Comparison of ENCODE assay signal across 20 cellular contexts in the genomic region with DNA sequence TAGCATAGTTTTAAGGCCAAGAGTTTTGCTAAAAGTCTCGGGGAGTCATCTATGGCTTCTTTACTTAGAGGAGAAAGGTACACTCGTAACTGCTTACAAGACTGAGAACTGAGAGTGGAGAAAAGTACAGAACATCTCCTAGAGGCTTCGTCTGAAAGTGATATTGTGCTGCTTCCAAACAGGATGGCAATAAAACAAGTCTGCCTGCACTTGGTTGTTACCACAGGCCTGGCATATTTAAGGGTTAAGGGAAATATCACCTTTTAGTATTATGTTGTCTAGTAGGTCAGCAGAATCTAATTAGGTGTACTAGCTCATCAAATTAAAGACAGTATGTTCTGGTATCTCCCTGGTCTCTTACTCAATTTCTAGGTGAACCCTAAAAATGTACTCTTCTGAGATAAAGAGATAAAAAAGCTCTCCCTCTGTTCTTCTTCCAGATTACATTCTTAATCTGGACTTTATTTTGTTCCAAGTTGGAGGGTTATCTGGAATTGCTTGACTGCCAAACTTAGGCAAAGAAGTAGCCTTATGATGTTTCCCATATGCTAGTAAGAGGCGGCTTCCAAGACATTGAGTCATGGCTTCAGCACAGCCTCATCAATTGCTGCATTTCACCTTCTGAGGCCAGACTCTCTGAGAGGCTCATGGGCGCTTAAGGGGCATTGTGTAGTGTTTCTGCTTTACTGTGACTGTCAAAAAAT.
A peak's percentile ranks its signal among the peaks of the same experiment; 100 is the strongest.
DNase-seq lines count a peak whose midpoint lies in the region; ATAC-seq, FAIRE-seq and TF ChIP-seq lines count a peak whose summit lies in the region.
"Had no signal": no experiment of that assay in that cellular context is flagged by ENCODE, and none has a peak within 500 bp of the region (broad histone marks: within the 10 kb centered on the region; RNA-seq: fewer than 3 reads in every experiment).

No MANE protein-coding gene starts in this region.

- no peaks in the 10 kb centered on the region for H3K27me3 ChIP-seq in small intestine (ENCODE audit: control insufficient read depth in 2 of 2, insufficient read depth in 2 of 2, low read length in 2 of 2)
- H3K27me3 ChIP-seq: body of pancreas, vagina had no signal

- no peaks in the 10 kb centered on the region for H3K4me1 Mint-ChIP-seq in activated T-cell treated with anti-CD3 and anti-CD28 coated beads, Interleukin-2, amount 50 U/mL, for 24 hours (ENCODE audit: low read depth)
- H3K4me1 Mint-ChIP-seq: naive thymus-derived CD8-positive, alpha-beta T cell had no signal

- POLR2A ChIA-PET in AG04449 (lab: Yijun Ruan, JAX) = no interaction called here

- H3K4me3 ChIP-seq in AG04449 (ENCODE audit: low read depth, low read length) = no peak overlapping the region
- H3K4me3 ChIP-seq in HFF-Myc (replicated peaks; ENCODE audit: low read depth, low read length) = no peak overlapping the region
- H3K4me3 ChIP-seq in cardiac fibroblast (replicated peaks in 1 of 2; ENCODE audit: low read depth in 2 of 2, low read length in 2 of 2) = no peak overlapping the region
- H3K4me3 ChIP-seq in small intestine (ENCODE audit: low read depth in 1 of 2, low read length in 2 of 2) = no peak overlapping the region
- H3K4me3 ChIP-seq: body of pancreas, HAP-1, prostate gland, vagina had no signal

- H3K27ac ChIP-seq in small intestine (ENCODE audit: low read depth in 1 of 2, low read length in 1 of 2) = no peak overlapping the region
- H3K27ac ChIP-seq: body of pancreas, prostate gland, vagina had no signal

- H3K4me1 ChIP-seq in small intestine (ENCODE audit: control insufficient read depth in 2 of 2, insufficient read depth in 1 of 2, low read depth in 1 of 2, low read length in 1 of 2) = no peaks in the 10 kb centered on the region
- H3K4me1 ChIP-seq: body of pancreas, Caco-2, HAP-1, prostate gland, vagina had no signal

- no peaks in the 10 kb centered on the region for H3K36me3 Mint-ChIP-seq in activated T-cell treated with anti-CD3 and anti-CD28 coated beads, Interleukin-2, amount 50 U/mL, for 24 hours (ENCODE audit: low read depth)
- H3K36me3 Mint-ChIP-seq: naive thymus-derived CD8-positive, alpha-beta T cell had no signal

- no peaks in the 10 kb centered on the region for H3K9me3 ChIP-seq in small intestine (ENCODE audit: control insufficient read depth, low read depth)
- H3K9me3 ChIP-seq: body of pancreas, Caco-2, HAP-1, prostate gland, vagina had no signal

- no peak for FAIRE-seq in small intestine (lab: Jason Lieb, UNC)

- WGBS in small intestine, 3 donors = 51 to 65% (median 57%) methylated on average over 5 of the region's 5 CpGs

- no peaks in the 10 kb centered on the region for H3K9me3 Mint-ChIP-seq in activated T-cell treated with anti-CD3 and anti-CD28 coated beads, Interleukin-2, amount 50 U/mL, for 24 hours

- DNase-seq in AG04449 (ENCODE audit: low read depth, low spot score) (peak; percentile 17), HFF-Myc (ENCODE audit: extremely low read depth, low read depth) (peak; percentile 15), cardiac fibroblast (ENCODE audit: low read depth in 2 of 2) (peak; percentile 18 to 79), islet precursor cell (peak; percentile 73), Ammon's horn (ENCODE audit: low spot score) (no peak), small intestine (no peak)
- DNase-seq in activated T-cell treated with anti-CD3 and anti-CD28 coated beads, Interleukin-2, amount 50 U/mL, for 24 hours = no peak
- DNase-seq: activated CD8-positive, alpha-beta memory T cell treated with anti-CD3 and anti-CD28 coated beads, Interleukin-2, amount 50 U/mL, for 4 hours; activated naive CD4-positive, alpha-beta T cell; Caco-2; GF-D8; naive thymus-derived CD8-positive, alpha-beta T cell; NCI-H69; PC-3 had no signal

- TF ChIP-seq CTCF in AG04449 (IDR thresholded peaks at IDR 0.05; ENCODE audit: insufficient read depth, low read length, missing control alignments) (no peak), HFF-Myc (IDR thresholded peaks at IDR 0.05; ENCODE audit: low read depth, low read length, missing control alignments) (no peak), cardiac fibroblast (IDR thresholded peaks at IDR 0.05; ENCODE audit: low read depth, low read length) (no peak)

- no peak for ATAC-seq in HG02623 (IDR thresholded peaks at IDR 0.05; ENCODE audit: unreplicated experiment)
- ATAC-seq: body of pancreas; esophagus mucosa; naive thymus-derived CD8-positive, alpha-beta T cell; PC-3 had no signal

- H3K4me3 Mint-ChIP-seq in activated T-cell treated with anti-CD3 and anti-CD28 coated beads, Interleukin-2, amount 50 U/mL, for 24 hours = no peak overlapping the region
- H3K4me3 Mint-ChIP-seq: naive thymus-derived CD8-positive, alpha-beta T cell had no signal

- no peak overlapping the region for H3K27ac Mint-ChIP-seq in activated T-cell treated with anti-CD3 and anti-CD28 coated beads, Interleukin-2, amount 50 U/mL, for 24 hours
- H3K27ac Mint-ChIP-seq: naive thymus-derived CD8-positive, alpha-beta T cell had no signal

- CTCF ChIA-PET in AG04449 (lab: Yijun Ruan, JAX) = no interaction called here

- no peaks in the 10 kb centered on the region for H3K27me3 Mint-ChIP-seq in activated T-cell treated with anti-CD3 and anti-CD28 coated beads, Interleukin-2, amount 50 U/mL, for 24 hours

- H3K36me3 ChIP-seq in small intestine (ENCODE audit: control insufficient read depth in 2 of 2, insufficient read depth in 2 of 2, low read length in 2 of 2) = no peaks in the 10 kb centered on the region
- H3K36me3 ChIP-seq: HAP-1, prostate gland, vagina had no signal

Comparison
In these comparisons a context has a peak if more than half of its experiments do, and no peak if none do; other contexts are left out.
1. DNase-seq: peak in AG04449 (single experiment), HFF-Myc (single experiment), cardiac fibroblast (2 of 2) and islet precursor cell (single experiment); none in activated T-cell treated with anti-CD3 and anti-CD28 coated beads, Interleukin-2, amount 50 U/mL, for 24 hours (single experiment), Ammon's horn (single experiment) and small intestine (single experiment).